In genomic region chr16:23691483-23692189, GRCh38 we compare ENCODE assay signal across 15 cellular contexts. TPM values are rescaled to one million over a fixed set of nuclear protein-coding genes. Genes with fewer than 3 reads are reported as not detected.
DNase-seq lines count a peak whose midpoint lies in the region; ATAC-seq and TF ChIP-seq lines count a peak whose summit lies in the region.
"Had no signal": no experiment of that assay in that cellular context is flagged by ENCODE, and none has a peak within 500 bp of the region (broad histone marks: within the 10 kb centered on the region; RNA-seq: fewer than 3 reads in every experiment).

No MANE protein-coding gene starts in this region.

- H3K36me3 ChIP-seq in lower lobe of right lung = peaks cover 47% of the 10 kb centered on the region

- H3K27ac ChIP-seq in lower lobe of right lung = no peak overlapping the region
- H3K27ac ChIP-seq: foreskin keratinocyte, KMS-11, right lobe of liver had no signal

- H3K27me3 ChIP-seq in lower lobe of right lung (ENCODE audit: low read depth) = no peaks in the 10 kb centered on the region
- H3K27me3 ChIP-seq: BLaER1 treated with 17β-estradiol and CSF1 and Interleukin-3, amounts not matched to agents 10 nM and 100 nM; foreskin keratinocyte; right lobe of liver had no signal

- in situ Hi-C loops in Caki2 (cut with HindIII; ENCODE audit: low pct_unique_long_range_greater_than_20kb, low sequenced_read_pairs) = no loop called here

- H3K4me3 ChIP-seq in lower lobe of right lung = no peak overlapping the region
- H3K4me3 ChIP-seq: BLaER1 treated with 17β-estradiol and CSF1 and Interleukin-3, amounts not matched to agents 10 nM and 100 nM; right lobe of liver had no signal

- no peaks in the 10 kb centered on the region for H3K4me1 ChIP-seq in lower lobe of right lung
- H3K4me1 ChIP-seq: foreskin keratinocyte, right lobe of liver had no signal

- H3K9me3 Mint-ChIP-seq in natural killer cell treated with Interleukin-12 subunit alpha and Interleukin-12 subunit beta and Interleukin-15 and Interleukin-18, amount 100 ng/mL, for 72 hours = no peaks in the 10 kb centered on the region
- H3K9me3 Mint-ChIP-seq: activated naive CD8-positive, alpha-beta T cell treated with anti-CD3 and anti-CD28 coated beads, Interleukin-2, amount 10 ng/mL, durations not matched to agents 7 days and 5 days; naive thymus-derived CD8-positive, alpha-beta T cell had no signal

- TF ChIP-seq CTCF in lower lobe of right lung (IDR thresholded peaks at IDR 0.05) = no peak

- H3K9me3 ChIP-seq in lower lobe of right lung = no peaks in the 10 kb centered on the region
- H3K9me3 ChIP-seq: BLaER1 treated with 17β-estradiol and CSF1 and Interleukin-3, amounts not matched to agents 10 nM and 100 nM; right lobe of liver had no signal

- H3K4me1 Mint-ChIP-seq in natural killer cell treated with Interleukin-12 subunit alpha and Interleukin-12 subunit beta and Interleukin-15 and Interleukin-18, amount 100 ng/mL, for 72 hours (ENCODE audit: low read depth in 2 of 2) = peaks cover 0 to 6% of the 10 kb centered on the region in 2 donors

- H3K4me3 Mint-ChIP-seq in natural killer cell treated with Interleukin-12 subunit alpha and Interleukin-12 subunit beta and Interleukin-15 and Interleukin-18, amount 100 ng/mL, for 72 hours = no peak overlapping the region
- H3K4me3 Mint-ChIP-seq: activated naive CD8-positive, alpha-beta T cell treated with anti-CD3 and anti-CD28 coated beads, Interleukin-2, amount 10 ng/mL, durations not matched to agents 7 days and 5 days; naive thymus-derived CD8-positive, alpha-beta T cell had no signal

- peaks cover 11% of the 10 kb centered on the region for H3K36me3 Mint-ChIP-seq in natural killer cell treated with Interleukin-12 subunit alpha and Interleukin-12 subunit beta and Interleukin-15 and Interleukin-18, amount 100 ng/mL, for 72 hours

- intact Hi-C loops in lower lobe of right lung (cut with DNase I) = no loop called here

- no peaks in the 10 kb centered on the region for H3K27me3 Mint-ChIP-seq in natural killer cell treated with Interleukin-12 subunit alpha and Interleukin-12 subunit beta and Interleukin-15 and Interleukin-18, amount 100 ng/mL, for 72 hours
- H3K27me3 Mint-ChIP-seq: activated naive CD8-positive, alpha-beta T cell treated with anti-CD3 and anti-CD28 coated beads, Interleukin-2, amount 10 ng/mL, durations not matched to agents 7 days and 5 days had no signal

- DNase-seq in Caki2 (ENCODE audit: low read depth) = peak; percentile 78
- peak; percentile 28 for DNase-seq in HS-5 (ENCODE audit: low read depth)
- DNase-seq in SW480 (ENCODE audit: low spot score) = peak; percentile 13
- DNase-seq in fibroblast of the conjunctiva (ENCODE audit: low read depth) = peak; percentile 49
- DNase-seq in natural killer cell treated with Interleukin-12 subunit alpha and Interleukin-12 subunit beta and Interleukin-15 and Interleukin-18, amount 100 ng/mL, for 72 hours (ENCODE audit: low spot score) = no peak
- no peak for DNase-seq in activated effector memory CD4-positive, alpha-beta T cell treated with Interleukin-2 at 50 U/mL for 16 hours
- DNase-seq in lower lobe of right lung = no peak
- DNase-seq: activated naive CD8-positive, alpha-beta T cell treated with anti-CD3 and anti-CD28 coated beads, Interleukin-2, amount 10 ng/mL, durations not matched to agents 7 days and 5 days; naive thymus-derived CD8-positive, alpha-beta T cell; NCI-H2171 treated with DMSO at 0.1 percent for 48 hours; right lobe of liver had no signal

- H3K27ac Mint-ChIP-seq in natural killer cell treated with Interleukin-12 subunit alpha and Interleukin-12 subunit beta and Interleukin-15 and Interleukin-18, amount 100 ng/mL, for 72 hours = no peak overlapping the region
- H3K27ac Mint-ChIP-seq: activated naive CD8-positive, alpha-beta T cell treated with anti-CD3 and anti-CD28 coated beads, Interleukin-2, amount 10 ng/mL, durations not matched to agents 7 days and 5 days; naive thymus-derived CD8-positive, alpha-beta T cell had no signal

- no peak for ATAC-seq in natural killer cell treated with Interleukin-12 subunit alpha and Interleukin-12 subunit beta and Interleukin-15 and Interleukin-18, amount 100 ng/mL, for 72 hours
- ATAC-seq in lower lobe of right lung (no peak), GM19467 (IDR thresholded peaks at IDR 0.05; ENCODE audit: unreplicated experiment) (no peak)
- ATAC-seq: foreskin keratinocyte; naive thymus-derived CD8-positive, alpha-beta T cell had no signal

RNA-seq across cellular contexts. Expression of gene PLK1, which starts 12.9 kb away (rescaled TPM):
- total RNA-seq in Caki2 (2014; rRNA removed; shearing (Covaris generic); ENCODE audit: low replicate concordance) = 20.9 and 23.2 TPM in 2 replicates
- 10 to 100 TPM; 55.6 to 95.6 TPM for total RNA-seq in natural killer cell treated with Interleukin-12 subunit alpha and Interleukin-12 subunit beta and Interleukin-15 and Interleukin-18, amount 100 ng/mL, for 72 hours
- 2.3 TPM for total RNA-seq in lower lobe of right lung

RNA-seq across cellular contexts. Expression of gene ERN2, which starts 21.4 kb away (rescaled TPM):
- 0.12 and 0.14 TPM in 2 replicates for total RNA-seq in Caki2 (2014; rRNA removed; shearing (Covaris generic); ENCODE audit: low replicate concordance)
- not detected for total RNA-seq in natural killer cell treated with Interleukin-12 subunit alpha and Interleukin-12 subunit beta and Interleukin-15 and Interleukin-18, amount 100 ng/mL, for 72 hours
- total RNA-seq in lower lobe of right lung = 4.9 TPM
- total RNA-seq: activated naive CD8-positive, alpha-beta T cell treated with anti-CD3 and anti-CD28 coated beads, Interleukin-2, amount 10 ng/mL, durations not matched to agents 7 days and 5 days; foreskin keratinocyte; naive thymus-derived CD8-positive, alpha-beta T cell; right lobe of liver had no signal

RNA-seq across cellular contexts. Expression of gene DCTN5, which starts 50.4 kb away (rescaled TPM):
- 48.7 and 108 TPM in 2 replicates for total RNA-seq in Caki2 (2014; rRNA removed; shearing (Covaris generic); ENCODE audit: low replicate concordance)
- total RNA-seq in natural killer cell treated with Interleukin-12 subunit alpha and Interleukin-12 subunit beta and Interleukin-15 and Interleukin-18, amount 100 ng/mL, for 72 hours = 100 to 1,000 TPM in 1 of 2 donors, 10 to 100 TPM in 1; 95.0 to 107 TPM
- 42.7 TPM for total RNA-seq in lower lobe of right lung

RNA-seq across cellular contexts. Expression of gene PALB2, which starts 50.5 kb away (rescaled TPM):
- 8.0 and 12.0 TPM in 2 replicates for total RNA-seq in Caki2 (2014; rRNA removed; shearing (Covaris generic); ENCODE audit: low replicate concordance)
- total RNA-seq in natural killer cell treated with Interleukin-12 subunit alpha and Interleukin-12 subunit beta and Interleukin-15 and Interleukin-18, amount 100 ng/mL, for 72 hours = 10 to 100 TPM; 20.6 to 28.4 TPM
- 12.7 TPM for total RNA-seq in lower lobe of right lung

Comparison
In these comparisons a context has a peak if more than half of its experiments do, and no peak if none do; other contexts are left out.
1. DNase-seq: peak in Caki2 (single experiment), HS-5 (single experiment), SW480 (single experiment) and fibroblast of the conjunctiva (single experiment); none in natural killer cell treated with Interleukin-12 subunit alpha and Interleukin-12 subunit beta and Interleukin-15 and Interleukin-18, amount 100 ng/mL, for 72 hours (single experiment), activated effector memory CD4-positive, alpha-beta T cell treated with Interleukin-2 at 50 U/mL for 16 hours (single experiment) and lower lobe of right lung (single experiment).